Comparison of ENCODE assay signal across 16 cellular contexts in the genomic region with DNA sequence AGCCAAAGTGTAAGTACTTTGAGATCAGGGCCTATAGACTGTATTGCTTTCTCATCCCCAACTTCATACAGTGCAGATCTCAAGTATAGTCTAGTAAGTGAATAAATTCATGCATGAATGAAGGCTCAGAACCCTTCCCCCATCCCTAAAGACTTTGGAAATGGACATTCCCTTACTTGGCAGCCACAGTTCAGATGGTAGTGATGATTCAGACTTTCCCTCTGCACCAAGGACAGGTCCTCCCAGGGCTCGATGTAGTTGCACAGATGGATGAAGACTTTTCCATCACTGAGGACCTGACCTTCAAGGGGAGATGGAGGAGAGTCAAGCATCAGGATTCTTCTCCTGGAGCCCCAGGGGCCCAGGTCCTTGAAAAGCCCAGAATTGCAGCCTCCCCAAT. TPM values are rescaled to one million over a fixed set of nuclear protein-coding genes. Genes with fewer than 3 reads are reported as not detected.
A peak's percentile ranks its signal among the peaks of the same experiment; 100 is the strongest.
DNase-seq lines count a peak whose midpoint lies in the region; ATAC-seq and TF ChIP-seq lines count a peak whose summit lies in the region.
"Had no signal": no experiment of that assay in that cellular context is flagged by ENCODE, and none has a peak within 500 bp of the region (broad histone marks: within the 10 kb centered on the region; RNA-seq: fewer than 3 reads in every experiment).

No MANE protein-coding gene starts in this region.

- H3K9me3 Mint-ChIP-seq in osteocyte (ENCODE audit: unreplicated experiment) = no peaks in the 10 kb centered on the region
- H3K9me3 Mint-ChIP-seq in activated CD4-positive, alpha-beta T cell treated with anti-CD3 and anti-CD28 coated beads, Interleukin-2, amount 10 ng/mL, durations not matched to agents 7 days and 5 days = no peaks in the 10 kb centered on the region

- POLR2A ChIA-PET in activated CD4-positive, alpha-beta T cell treated with anti-CD3 and anti-CD28 coated beads, Interleukin-2, amount 10 ng/mL, durations not matched to agents 7 days and 5 days (lab: Charles Lee) = no interaction called here

- H2AFZ ChIP-seq in GM23248 = no peak overlapping the region

- H3K9me3 ChIP-seq in GM23248 (ENCODE audit: low read depth) = no peaks in the 10 kb centered on the region
- no peaks in the 10 kb centered on the region for H3K9me3 ChIP-seq in adipocyte (ENCODE audit: control insufficient read depth, low read length)
- no peaks in the 10 kb centered on the region for H3K9me3 ChIP-seq in tibial artery
- H3K9me3 ChIP-seq: MG63 had no signal

- H3K36me3 ChIP-seq in GM23248 (ENCODE audit: low read depth) (no peaks in the 10 kb centered on the region), adipocyte (ENCODE audit: control insufficient read depth, insufficient read depth, low read length, severe bottlenecking) (peaks cover 71% of the 10 kb centered on the region), tibial artery (peaks cover 3 to 38% (median 22%) of the 10 kb centered on the region in 3 donors)
- H3K36me3 ChIP-seq: MG63 had no signal

- TF ChIP-seq CTCF in osteocyte (IDR thresholded peaks at IDR 0.05) (no peak), tibial artery (IDR thresholded peaks at IDR 0.05) (no peak)

- no peaks in the 10 kb centered on the region for H3K9me2 ChIP-seq in GM23248 (ENCODE audit: insufficient read depth)

- peak; percentile 34 for DNase-seq in GM23248
- DNase-seq in adipocyte (ENCODE audit: low read depth) = peak; percentile 18
- DNase-seq in fibroblast of gingiva (ENCODE audit: low read depth) = peak; percentile 59
- peak; percentile 11 for DNase-seq in osteocyte (ENCODE audit: extremely low spot score, unreplicated experiment)
- no peak for DNase-seq in medulla oblongata (ENCODE audit: extremely low spot score)
- no peak for DNase-seq in tibial artery
- no peak for DNase-seq in activated CD4-positive, alpha-beta T cell treated with anti-CD3 and anti-CD28 coated beads, Interleukin-2, amount 10 ng/mL, durations not matched to agents 7 days and 5 days
- DNase-seq: CD4-positive, CD25-positive, alpha-beta regulatory T cell; KBM-7; MG63; NCI-H1105; NCI-H187 treated with DMSO at 0.1 percent for 48 hours; NCI-H774; SHP77 had no signal

- H3K4me2 ChIP-seq in GM23248 (ENCODE audit: unreplicated experiment) = no peak overlapping the region

- H3K36me3 Mint-ChIP-seq in osteocyte (ENCODE audit: unreplicated experiment) = no peaks in the 10 kb centered on the region
- no peaks in the 10 kb centered on the region for H3K36me3 Mint-ChIP-seq in activated CD4-positive, alpha-beta T cell treated with anti-CD3 and anti-CD28 coated beads, Interleukin-2, amount 10 ng/mL, durations not matched to agents 7 days and 5 days (ENCODE audit: low read depth)
- H3K36me3 Mint-ChIP-seq: CD4-positive, CD25-positive, alpha-beta regulatory T cell had no signal

- H3K27me3 ChIP-seq in GM23248 (replicated peaks; ENCODE audit: insufficient read depth) (peaks cover 12% of the 10 kb centered on the region), adipocyte (replicated peaks; ENCODE audit: control insufficient read depth, insufficient read depth, low read length) (no peaks in the 10 kb centered on the region), tibial artery (no peaks in the 10 kb centered on the region)
- H3K27me3 ChIP-seq: MG63 had no signal

- H4K20me1 ChIP-seq in GM23248 (ENCODE audit: insufficient read depth) = no peaks in the 10 kb centered on the region

- H3K27ac Mint-ChIP-seq in osteocyte (ENCODE audit: unreplicated experiment) = no peak overlapping the region
- H3K27ac Mint-ChIP-seq in activated CD4-positive, alpha-beta T cell treated with anti-CD3 and anti-CD28 coated beads, Interleukin-2, amount 10 ng/mL, durations not matched to agents 7 days and 5 days = no peak overlapping the region
- H3K27ac Mint-ChIP-seq: CD4-positive, CD25-positive, alpha-beta regulatory T cell had no signal

- no peak for ATAC-seq in HG03039 (IDR thresholded peaks at IDR 0.05; ENCODE audit: unreplicated experiment)
- ATAC-seq: Panc1 had no signal

- H3K4me3 ChIP-seq in GM23248 (no peak overlapping the region), adipocyte (ENCODE audit: low read length) (no peak overlapping the region), tibial artery (no peak overlapping the region)
- H3K4me3 ChIP-seq: MG63 had no signal

- no peaks in the 10 kb centered on the region for H3K79me2 ChIP-seq in GM23248 (ENCODE audit: insufficient read depth)

- in situ Hi-C loops in GM23248 (cut with MboI) = no loop called here

- H3F3A ChIP-seq in GM23248 (ENCODE audit: insufficient read depth) = no peaks in the 10 kb centered on the region

- H3K4me1 ChIP-seq in GM23248 (ENCODE audit: insufficient read depth) (peaks cover 6% of the 10 kb centered on the region; the same call in 1 of the 2 replicates), adipocyte (ENCODE audit: control insufficient read depth, insufficient read depth, low read length) (peaks cover 53% of the 10 kb centered on the region), tibial artery (peaks cover 0 to 58% (median 36%) of the 10 kb centered on the region in 4 donors)

- H3K4me3 Mint-ChIP-seq in osteocyte (ENCODE audit: unreplicated experiment) = no peak overlapping the region
- H3K4me3 Mint-ChIP-seq in activated CD4-positive, alpha-beta T cell treated with anti-CD3 and anti-CD28 coated beads, Interleukin-2, amount 10 ng/mL, durations not matched to agents 7 days and 5 days = no peak overlapping the region
- H3K4me3 Mint-ChIP-seq: CD4-positive, CD25-positive, alpha-beta regulatory T cell had no signal

- CTCF ChIA-PET in activated CD4-positive, alpha-beta T cell treated with anti-CD3 and anti-CD28 coated beads, Interleukin-2, amount 10 ng/mL, durations not matched to agents 7 days and 5 days (lab: Charles Lee) = interaction anchor here (0.7 kb wide), 1 partner anchor 25 kb away, joined by 3 read pairs; no protein-coding TSS in a partner anchor

- no peak overlapping the region for H3K9ac ChIP-seq in GM23248
- H3K9ac ChIP-seq in adipocyte (ENCODE audit: low read length) = no peak overlapping the region

- H3K27me3 Mint-ChIP-seq in osteocyte (ENCODE audit: unreplicated experiment) = no peaks in the 10 kb centered on the region
- H3K27me3 Mint-ChIP-seq in activated CD4-positive, alpha-beta T cell treated with anti-CD3 and anti-CD28 coated beads, Interleukin-2, amount 10 ng/mL, durations not matched to agents 7 days and 5 days = peaks cover 4% of the 10 kb centered on the region

- peaks cover 22% of the 10 kb centered on the region for H3K4me1 Mint-ChIP-seq in osteocyte (ENCODE audit: unreplicated experiment)
- no peaks in the 10 kb centered on the region for H3K4me1 Mint-ChIP-seq in activated CD4-positive, alpha-beta T cell treated with anti-CD3 and anti-CD28 coated beads, Interleukin-2, amount 10 ng/mL, durations not matched to agents 7 days and 5 days

- H3K27ac ChIP-seq in GM23248 (no peak overlapping the region), tibial artery (peak overlapping the region in 1 of 2 donors; percentile 78)

- 77 to 79% methylated on average over 1 of the region's 1 CpG for WGBS in GM23248 (ENCODE audit: low coverage in 1 of 2, low lambda C conversion rate in 2 of 2, missing lambda C conversion rate in 2 of 2), 2 experiments

- intact Hi-C loops in tibial artery (cut with DNase I; ENCODE audit: low total_unique reads) = no loop called here

RNA-seq across cellular contexts. Expression of gene TIMP4, which starts 4.6 kb away (rescaled TPM):
- 0.54 TPM in 1 of 2 replicates, not detected in the other for total RNA-seq in GM23248 (2014; rRNA removed; shearing (Covaris generic))
- 0.27 TPM in 1 of 2 replicates, not detected in the other for polyA plus RNA-seq in GM23248 (2016; fragmentation: Nextera tagmentation; extraction: Ambion mirVana)
- 5.0 and 5.4 TPM in 2 replicates for total RNA-seq in osteocyte
- not detected for total RNA-seq in activated CD4-positive, alpha-beta T cell treated with anti-CD3 and anti-CD28 coated beads, Interleukin-2, amount 10 ng/mL, durations not matched to agents 7 days and 5 days
- total RNA-seq: CD4-positive, CD25-positive, alpha-beta regulatory T cell had no signal
- polyA plus RNA-seq: CD4-positive, CD25-positive, alpha-beta regulatory T cell had no signal

Comparison
In these comparisons a context has a peak if more than half of its experiments do, and no peak if none do; other contexts are left out.
1. DNase-seq: peak in GM23248 (single experiment), adipocyte (single experiment), fibroblast of gingiva (single experiment) and osteocyte (single experiment); none in medulla oblongata (single experiment), tibial artery (0 of 2) and activated CD4-positive, alpha-beta T cell treated with anti-CD3 and anti-CD28 coated beads, Interleukin-2, amount 10 ng/mL, durations not matched to agents 7 days and 5 days (single experiment).